ENCODE assay signal across 8 cellular contexts in the genomic region with DNA sequence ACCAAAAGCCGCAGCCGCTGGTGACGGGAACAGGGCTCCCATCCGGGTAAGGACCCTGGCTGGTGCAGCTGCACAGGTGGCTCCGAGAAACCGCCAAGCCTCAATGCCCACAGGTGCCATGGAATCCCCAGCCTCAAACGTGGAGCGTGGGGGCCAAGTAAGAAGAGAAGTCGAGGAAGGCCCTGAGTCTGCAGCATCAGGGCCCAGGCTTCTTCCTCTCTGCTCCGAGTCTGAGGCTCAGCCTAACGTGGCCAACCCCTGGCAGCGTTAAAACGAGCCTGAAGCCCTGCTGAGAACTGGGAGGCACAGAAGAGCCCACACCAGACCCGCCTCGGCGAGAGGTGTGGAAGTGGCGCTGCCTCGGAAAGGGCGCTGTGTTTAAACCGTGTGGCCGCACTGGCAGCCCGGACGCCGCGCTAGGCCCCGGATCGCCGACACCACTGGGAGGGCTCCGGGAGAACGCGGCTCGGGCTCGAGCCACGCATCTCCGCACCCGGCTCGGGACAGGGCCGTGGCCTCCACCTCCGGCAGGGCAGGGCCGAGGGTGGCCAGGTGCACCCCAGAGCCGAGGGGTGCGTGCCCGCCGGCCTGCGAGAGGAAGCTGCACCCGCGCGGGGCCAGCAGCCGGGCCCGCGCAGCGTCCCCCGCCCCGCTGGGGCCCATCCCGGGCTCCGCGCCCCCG. TPM values are rescaled to one million over a fixed set of nuclear protein-coding genes. Genes with fewer than 3 reads are reported as not detected.
A peak's percentile ranks its signal among the peaks of the same experiment; 100 is the strongest.
DNase-seq lines count a peak whose midpoint lies in the region; ATAC-seq and TF ChIP-seq lines count a peak whose summit lies in the region.

No MANE protein-coding gene starts in this region.

- no peaks in the 10 kb centered on the region for H3K9me2 ChIP-seq in Karpas-422 (replicated peaks; ENCODE audit: insufficient read depth, low read length)

- H3K4me2 ChIP-seq in Karpas-422 (ENCODE audit: low read depth, low read length, poor library complexity, severe bottlenecking) (peak overlapping the region; percentile 93), mammary epithelial cell (ENCODE audit: insufficient read depth, low read depth, low read length) (peak overlapping the region; percentile 97)

- H3K4me3 ChIP-seq in Karpas-422 (ENCODE audit: low read length) (peak overlapping the region; percentile 97), mammary epithelial cell (replicated peaks in 1 of 3; ENCODE audit: insufficient read depth in 1 of 3, low read depth in 2 of 3, low read length in 3 of 3) (peak overlapping the region; percentile 71 to 84 (median 76)), upper lobe of right lung (peak overlapping the region; percentile 63)

- H3K9me3 Mint-ChIP-seq in memory B cell: no peaks in the 10 kb centered on the region

- H3K36me3 Mint-ChIP-seq in memory B cell: peaks cover 9% of the 10 kb centered on the region

- peak overlapping the region; percentile 88 for H3K4me3 Mint-ChIP-seq in memory B cell

- H3K27ac ChIP-seq in Karpas-422 (ENCODE audit: low read length) (peak overlapping the region; percentile 49; the same call in 1 of the 2 replicates), mammary epithelial cell (ENCODE audit: insufficient read depth, low read depth, low read length) (peak overlapping the region; percentile 19), upper lobe of right lung (no peak overlapping the region)

- WGBS in mammary epithelial cell (ENCODE audit: low coverage, missing lambda C conversion rate): 3% methylated on average over 27 of the region's 58 CpGs

- no TSS peak for BruUV-seq in mammary epithelial cell (replicated peaks; lab: Mats Ljungman, UMichigan)

- H2AFZ ChIP-seq in Karpas-422 (ENCODE audit: low read length): no peak overlapping the region
- no peak overlapping the region for H2AFZ ChIP-seq in mammary epithelial cell (ENCODE audit: low read depth, low read length)

- H3K9ac ChIP-seq in Karpas-422 (ENCODE audit: low read length): peak overlapping the region; percentile 98
- peak overlapping the region; percentile 63 for H3K9ac ChIP-seq in mammary epithelial cell (ENCODE audit: insufficient read depth, low read length)

- H4K20me1 ChIP-seq in Karpas-422 (ENCODE audit: insufficient read depth, low read depth, low read length) (peaks cover 17% of the 10 kb centered on the region), mammary epithelial cell (ENCODE audit: insufficient read depth, low read length) (no peaks in the 10 kb centered on the region)

- CTCF ChIA-PET in mammary epithelial cell (lab: Charles Lee; ENCODE audit: low non-redundant PET): no interaction called here

- peak; percentile 22 for ATAC-seq in GM21576 (IDR thresholded peaks at IDR 0.05; ENCODE audit: unreplicated experiment)
- no peak for ATAC-seq in memory B cell (ENCODE audit: low read depth)
- ATAC-seq in upper lobe of right lung: no peak

- no peak for TF ChIP-seq CTCF in mammary epithelial cell (conservative IDR thresholded peaks at IDR 0.05 in 1 of 2, IDR thresholded peaks at IDR 0.05 in 1 of 2; ENCODE audit: extremely low read depth in 1 of 2, insufficient read depth in 1 of 2, low read depth in 1 of 2, low read length in 2 of 2)
- no peak for TF ChIP-seq CTCF in upper lobe of right lung (IDR thresholded peaks at IDR 0.05)

- H3K4me1 ChIP-seq in Karpas-422 (ENCODE audit: low read length): peaks cover 16% of the 10 kb centered on the region
- peaks cover 15% of the 10 kb centered on the region for H3K4me1 ChIP-seq in mammary epithelial cell (ENCODE audit: insufficient read depth, low read length)
- peaks cover 16% of the 10 kb centered on the region for H3K4me1 ChIP-seq in upper lobe of right lung

- dilution Hi-C loops in mammary epithelial cell (cut with HindIII; ENCODE audit: low sequenced_read_pairs): no loop called here

- H3K36me3 ChIP-seq in Karpas-422 (ENCODE audit: insufficient read depth, low read length) (peaks cover 19% of the 10 kb centered on the region; the same call in 1 of the 2 replicates), mammary epithelial cell (ENCODE audit: insufficient read depth, low read length) (peaks cover 27% of the 10 kb centered on the region), upper lobe of right lung (peaks cover 25% of the 10 kb centered on the region)

- H3K27me3 Mint-ChIP-seq in memory B cell: no peaks in the 10 kb centered on the region

- no peaks in the 10 kb centered on the region for H3K9me3 ChIP-seq in Karpas-422 (ENCODE audit: low read length)
- H3K9me3 ChIP-seq in mammary epithelial cell (replicated peaks; ENCODE audit: insufficient read depth, low read length): no peaks in the 10 kb centered on the region
- H3K9me3 ChIP-seq in upper lobe of right lung: no peaks in the 10 kb centered on the region

- peaks cover 7% of the 10 kb centered on the region for H3K4me1 Mint-ChIP-seq in memory B cell

- peaks cover 32% of the 10 kb centered on the region for H3K79me2 ChIP-seq in Karpas-422 (ENCODE audit: low read length)
- H3K79me2 ChIP-seq in mammary epithelial cell (ENCODE audit: insufficient read depth, low read length): peaks cover 62% of the 10 kb centered on the region

- in situ Hi-C loops in mammary epithelial cell (cut with MboI; ENCODE audit: low sequenced_read_pairs in 2 of 2): no loop called here

- intact Hi-C loops in mammary epithelial cell (cut with micrococcal nuclease): loop anchor here (1.0 to 2.0 kb wide), 4 partner anchors 11 to 29 kb away; a partner anchor contains a TSS
- intact Hi-C loops in upper lobe of right lung (cut with DNase I): no loop called here

- H3K27me3 ChIP-seq in Karpas-422 (ENCODE audit: low read length): no peaks in the 10 kb centered on the region
- no peaks in the 10 kb centered on the region for H3K27me3 ChIP-seq in mammary epithelial cell (ENCODE audit: insufficient read depth, low read length)
- H3K27me3 ChIP-seq in upper lobe of right lung: no peaks in the 10 kb centered on the region

- DNase-seq in GM03348 (ENCODE audit: low spot score) (peak; percentile 56), Karpas-422 (peak; percentile 73), mammary epithelial cell (no peak), memory B cell (ENCODE audit: low spot score in 2 of 2) (peak in 1 of 2 donors; percentile 37), upper lobe of right lung (no peak), COLO829 (ENCODE audit: low spot score) (no peak)
- DNase-seq in NK-92 treated with Interleukin-12 subunit alpha and Interleukin-12 subunit beta, amount 100 ng/mL, for 24 hours (lab: John Stamatoyannopoulos, UW): no peak

- H3K27ac Mint-ChIP-seq in memory B cell: no peak overlapping the region

RNA-seq across cellular contexts. Expression of a gene that starts 0.7 kb away (rescaled TPM):
- 18.8 and 34.4 TPM in 2 replicates for total RNA-seq in Karpas-422 (2014; rRNA removed; shearing (Covaris generic); ENCODE audit: low replicate concordance)
- 10 to 100 TPM; 10.2 to 48.0 TPM for total RNA-seq in mammary epithelial cell
- polyA plus RNA-seq in mammary epithelial cell: 41.5 TPM
- 30.2 TPM for polyA minus RNA-seq in mammary epithelial cell
- 18.3 TPM for total RNA-seq in upper lobe of right lung

RNA-seq across cellular contexts. Expression of a gene that starts 10.9 kb away (rescaled TPM):
- 27.5 and 44.3 TPM in 2 replicates for total RNA-seq in Karpas-422 (2014; rRNA removed; shearing (Covaris generic); ENCODE audit: low replicate concordance)
- total RNA-seq in mammary epithelial cell: 10 to 100 TPM; 25.0 to 41.4 TPM
- 26.8 TPM for polyA plus RNA-seq in mammary epithelial cell
- 31.9 TPM for polyA minus RNA-seq in mammary epithelial cell
- total RNA-seq in upper lobe of right lung: 30.2 TPM

RNA-seq across cellular contexts. Expression of a gene that starts 15.9 kb away (rescaled TPM):
- 36.0 and 47.7 TPM in 2 replicates for total RNA-seq in Karpas-422 (2014; rRNA removed; shearing (Covaris generic); ENCODE audit: low replicate concordance)
- total RNA-seq in mammary epithelial cell (100 to 1,000 TPM in 1 of 2 donors, 10 to 100 TPM in 1; 35.0 to 153 TPM), upper lobe of right lung (69.1 TPM)
- 146 TPM for polyA plus RNA-seq in mammary epithelial cell
- polyA minus RNA-seq in mammary epithelial cell: 137 TPM

RNA-seq across cellular contexts. Expression of a gene that starts 29.2 kb away (rescaled TPM):
- 35.9 and 64.6 TPM in 2 replicates for total RNA-seq in Karpas-422 (2014; rRNA removed; shearing (Covaris generic); ENCODE audit: low replicate concordance)
- total RNA-seq in mammary epithelial cell (10 to 100 TPM; 55.0 to 83.4 TPM), upper lobe of right lung (82.7 TPM)
- polyA plus RNA-seq in mammary epithelial cell: 30.8 TPM
- polyA minus RNA-seq in mammary epithelial cell: 57.6 TPM

RNA-seq across cellular contexts. Expression of a gene that starts 37.9 kb away (rescaled TPM):
- 46.9 and 115 TPM in 2 replicates for total RNA-seq in Karpas-422 (2014; rRNA removed; shearing (Covaris generic); ENCODE audit: low replicate concordance)
- total RNA-seq in mammary epithelial cell: 10 to 100 TPM; 31.3 to 46.1 TPM
- 35.8 TPM for polyA plus RNA-seq in mammary epithelial cell
- 1.6 TPM for polyA minus RNA-seq in mammary epithelial cell
- total RNA-seq in upper lobe of right lung: 41.6 TPM

Comparison
In these comparisons a context has a peak if more than half of its experiments do, and no peak if none do; other contexts are left out.
1. DNase-seq: peak in GM03348 (single experiment) and Karpas-422 (single experiment); none in mammary epithelial cell (single experiment), upper lobe of right lung (single experiment), NK-92 treated with Interleukin-12 subunit alpha and Interleukin-12 subunit beta, amount 100 ng/mL, for 24 hours (single experiment) and COLO829 (single experiment).
2. Peak in every context shown above with its lines, with median percentiles within 50 percentile points of each other: H3K4me3 ChIP-seq.